In genomic region chr2:171160630-171161424, GRCh38 we compare ENCODE assay signal across 8 cellular contexts. TPM values are rescaled to one million over a fixed set of nuclear protein-coding genes. Genes with fewer than 3 reads are reported as not detected.
DNase-seq lines count a peak whose midpoint lies in the region; ATAC-seq and TF ChIP-seq lines count a peak whose summit lies in the region.

Gene TLK1, minus strand, starts transcription at chr2:171160893. Its CDS starts 465 bp downstream, at chr2:171160428.

- ATAC-seq in gastroesophageal sphincter: peak; percentile 88

- H3K9me3 ChIP-seq in gastroesophageal sphincter: no peaks in the 10 kb centered on the region

- in situ Hi-C loops in SK-MEL-5 (cut with HindIII; ENCODE audit: low pct_unique_long_range_greater_than_20kb, low sequenced_read_pairs): no loop called here

- H3K36me3 ChIP-seq in gastroesophageal sphincter: no peaks in the 10 kb centered on the region

- TF ChIP-seq CTCF in LNCaP clone FGC (IDR thresholded peaks at IDR 0.05; ENCODE audit: control insufficient read depth, extremely low read depth, insufficient read depth) (peak; percentile 28), gastroesophageal sphincter (IDR thresholded peaks at IDR 0.05) (peak in 3 of 4 experiments; percentile 7 to 37 (median 22))

- DNase-seq in ELF-1 (ENCODE audit: low read depth, low spot score): peak; percentile 79
- peak; percentile 47 for DNase-seq in GOT3 (lab: John Stamatoyannopoulos, UW)
- DNase-seq in LNCaP clone FGC (ENCODE audit: low read depth): no peak
- DNase-seq in SK-MEL-5 (ENCODE audit: low read depth, low spot score): peak; percentile 76
- DNase-seq in activated naive CD4-positive, alpha-beta T cell treated with Interleukin-2 at 50 U/mL for 16 hours: peak; percentile 78
- DNase-seq in nucleus accumbens (lab: John Stamatoyannopoulos, UW): peak in 55 of 56 donors; percentile 10 to 84 (median 65)
- DNase-seq in superior temporal gyrus (ENCODE audit: extremely low spot score): peak; percentile 64

- TF ChIP-seq EP300 in gastroesophageal sphincter (IDR thresholded peaks at IDR 0.05): no peak

- TF ChIP-seq POLR2A in gastroesophageal sphincter (IDR thresholded peaks at IDR 0.05): peak; percentile 49 to 67

- 0 to 1% methylated on average over 3 to 18 of the region's 106 CpGs for WGBS in gastroesophageal sphincter (ENCODE audit: low coverage in 1 of 2), 2 donors

- peak within 1 kb of the TSS; percentile 71 to 96 (median 96) for H3K27ac ChIP-seq in gastroesophageal sphincter

- peaks cover 0 to 41% (median 0%) of the 10 kb centered on the region in 3 donors for H3K4me1 ChIP-seq in gastroesophageal sphincter

- H3K4me3 ChIP-seq in LNCaP clone FGC (ENCODE audit: low read depth, low read length): peak within 1 kb of the TSS; percentile 86
- H3K4me3 ChIP-seq in gastroesophageal sphincter: peak within 1 kb of the TSS; percentile 65 to 88

- H3K27me3 ChIP-seq in gastroesophageal sphincter: no peaks in the 10 kb centered on the region

RNA-seq across cellular contexts. Expression of gene TLK1, which starts in this region (rescaled TPM):
- 12.4 and 12.9 TPM in 2 replicates for total RNA-seq in SK-MEL-5 (2014; rRNA removed; shearing (Covaris generic))
- polyA plus RNA-seq in SK-MEL-5 (2015; cell fraction: cytosol; rRNA removed): 15.8 and 30.8 TPM in 2 replicates
- polyA plus RNA-seq in SK-MEL-5 (2015; cell fraction: nucleus; rRNA removed): 7.8 and 21.8 TPM in 2 replicates
- 10 to 100 TPM; 32.2 to 64.3 (median 45.4) TPM for total RNA-seq in gastroesophageal sphincter
